31 cellular contexts compared by ENCODE assay signal in the genomic region with DNA sequence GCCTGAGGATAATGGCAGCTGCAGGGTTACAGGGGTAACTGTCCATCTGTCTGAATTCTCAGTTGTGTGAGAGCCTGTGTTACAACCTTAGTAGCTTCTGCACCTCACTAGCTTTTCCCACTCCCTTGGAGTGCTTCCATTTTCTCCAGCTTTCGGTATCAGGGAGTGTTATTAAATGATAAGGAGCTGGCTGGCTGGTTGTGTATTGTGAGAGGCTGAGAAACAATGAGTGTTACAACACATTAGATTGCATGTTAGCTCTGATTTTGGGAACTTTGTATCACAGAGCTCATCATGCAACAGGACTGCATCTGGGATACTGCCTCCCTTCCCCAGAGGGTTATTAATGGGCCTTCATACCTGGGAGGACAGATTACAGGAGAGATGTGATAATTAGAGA.
"Had no signal": no experiment of that assay in that cellular context is flagged by ENCODE, and none has a peak within 500 bp of the region (broad histone marks: within the 10 kb centered on the region; RNA-seq: fewer than 3 reads in every experiment).

No MANE protein-coding gene starts in this region.

- H3K4me3 ChIP-seq: coronary artery, esophagus squamous epithelium, gastrocnemius medialis, heart left ventricle, hepatocyte, lung, mucosa of descending colon, neural progenitor cell, prostate gland, right atrium auricular region, sigmoid colon, spleen, testis, tibial artery had no signal

- DNase-seq: dermis blood vessel endothelial cell; effector memory CD4-positive, alpha-beta T cell; erythroblast; esophagus squamous epithelium; foreskin fibroblast; gastrocnemius medialis; heart left ventricle; kidney; mucosa of descending colon; naive B cell; sigmoid colon; spleen; stimulated activated CD4-positive, alpha-beta T cell treated with anti-CD3 and anti-CD28 coated beads, Interleukin-4, amount 100 ng/mL, for 4 hours; stimulated activated naive CD8-positive, alpha-beta T cell treated with anti-CD3 and anti-CD28 coated beads, Interleukin-15, Interleukin-2, amounts not matched to agents 100 U/mL and 50 U/mL, for 24 hours; substantia nigra; testis; tibial artery had no signal

- H3K27ac Mint-ChIP-seq: memory B cell; mesothelial cell of epicardium; naive B cell; natural killer cell treated with Interleukin-12 subunit alpha and Interleukin-12 subunit beta and Interleukin-15 and Interleukin-18, amount 100 ng/mL, for 72 hours; neural progenitor cell; stimulated activated memory B cell treated with anti-CD40 and anti-IgM and Interleukin-4, amounts not matched to agents 10 μg/mL and 1 μg/mL and 100 μg/mL, for 72 hours; type B pancreatic cell had no signal

- H3K4me1 Mint-ChIP-seq: memory B cell; naive B cell; stimulated activated memory B cell treated with anti-CD40 and anti-IgM and Interleukin-4, amounts not matched to agents 10 μg/mL and 1 μg/mL and 100 μg/mL, for 72 hours had no signal

- H3K4me1 ChIP-seq: esophagus squamous epithelium, gastrocnemius medialis, heart left ventricle, prostate gland, right atrium auricular region, spleen, testis, tibial artery had no signal

- ATAC-seq: gastrocnemius medialis; heart left ventricle; left lobe of liver; mucosa of descending colon; natural killer cell treated with Interleukin-12 subunit alpha and Interleukin-12 subunit beta and Interleukin-15 and Interleukin-18, amount 100 ng/mL, for 72 hours; stimulated activated memory B cell treated with anti-CD40 and anti-IgM and Interleukin-4, amounts not matched to agents 10 μg/mL and 1 μg/mL and 100 μg/mL, for 72 hours; stimulated activated naive CD8-positive, alpha-beta T cell treated with anti-CD3 and anti-CD28 coated beads, Interleukin-15, Interleukin-2, amounts not matched to agents 100 U/mL and 50 U/mL, for 24 hours had no signal

- H3K9me3 Mint-ChIP-seq: neural progenitor cell had no signal

- H3K36me3 ChIP-seq: esophagus squamous epithelium, gastrocnemius medialis, heart left ventricle, neural progenitor cell, prostate gland, right atrium auricular region, sigmoid colon, spleen, tibial artery had no signal

- H3K27ac ChIP-seq: coronary artery, esophagus squamous epithelium, gastrocnemius medialis, heart left ventricle, hepatocyte, neural progenitor cell, prostate gland, right atrium auricular region, sigmoid colon, spleen, testis, tibial artery had no signal

- H3K27me3 ChIP-seq: esophagus squamous epithelium, gastrocnemius medialis, heart left ventricle, hepatocyte, neural progenitor cell, right atrium auricular region, sigmoid colon, spleen, testis, tibial artery had no signal

- H3K4me3 Mint-ChIP-seq: memory B cell; mesothelial cell of epicardium; naive B cell; natural killer cell treated with Interleukin-12 subunit alpha and Interleukin-12 subunit beta and Interleukin-15 and Interleukin-18, amount 100 ng/mL, for 72 hours; neural progenitor cell; stimulated activated memory B cell treated with anti-CD40 and anti-IgM and Interleukin-4, amounts not matched to agents 10 μg/mL and 1 μg/mL and 100 μg/mL, for 72 hours; type B pancreatic cell had no signal

- H3K9me3 ChIP-seq: esophagus squamous epithelium, gastrocnemius medialis, heart left ventricle, mucosa of descending colon, prostate gland, right atrium auricular region, sigmoid colon, testis, tibial artery had no signal

- H3K36me3 Mint-ChIP-seq: memory B cell; naive B cell; natural killer cell treated with Interleukin-12 subunit alpha and Interleukin-12 subunit beta and Interleukin-15 and Interleukin-18, amount 100 ng/mL, for 72 hours; stimulated activated memory B cell treated with anti-CD40 and anti-IgM and Interleukin-4, amounts not matched to agents 10 μg/mL and 1 μg/mL and 100 μg/mL, for 72 hours had no signal

- FAIRE-seq: endometrium, kidney, urothelium cell line had no signal

- H3K27me3 Mint-ChIP-seq: memory B cell; naive B cell; natural killer cell treated with Interleukin-12 subunit alpha and Interleukin-12 subunit beta and Interleukin-15 and Interleukin-18, amount 100 ng/mL, for 72 hours; stimulated activated memory B cell treated with anti-CD40 and anti-IgM and Interleukin-4, amounts not matched to agents 10 μg/mL and 1 μg/mL and 100 μg/mL, for 72 hours; type B pancreatic cell had no signal
